In the genomic region with DNA sequence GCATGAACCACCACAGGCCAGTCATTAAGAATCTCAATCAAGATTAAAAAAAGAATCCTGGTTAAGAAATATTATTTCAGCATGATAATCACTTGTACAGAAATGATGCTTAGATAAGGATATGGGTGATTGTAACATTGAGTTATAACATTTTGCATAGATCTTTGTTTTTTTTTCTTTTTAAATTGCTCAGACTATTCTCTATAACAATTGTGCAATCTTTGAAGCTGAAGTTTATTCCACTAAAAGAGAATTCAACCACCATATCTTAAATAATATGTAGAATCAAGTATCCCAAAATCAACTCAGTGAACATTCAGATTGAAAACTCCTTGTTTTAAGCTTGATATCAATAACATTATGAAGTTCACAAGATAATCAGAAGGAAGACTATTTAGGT, we compare ENCODE assay signal across 9 cellular contexts. TPM values are rescaled to one million over a fixed set of nuclear protein-coding genes. Genes with fewer than 3 reads are reported as not detected.
"Had no signal": no experiment of that assay in that cellular context is flagged by ENCODE, and none has a peak within 500 bp of the region (broad histone marks: within the 10 kb centered on the region; RNA-seq: fewer than 3 reads in every experiment).

No MANE protein-coding gene starts in this region.

- DNase-seq: H9, HCEC 1CT, KBM-7 had no signal

- H3K9ac ChIP-seq: KMS-11 had no signal

- ATAC-seq: GM23338, HepG2 had no signal

- H3K4me3 ChIP-seq: GM23338 had no signal

- H3K4me2 ChIP-seq: GM23338, KMS-11 had no signal

- H3K27ac ChIP-seq: HL-60, KMS-11 had no signal

RNA-seq across cellular contexts. Expression of gene SMIM28, which starts 0.7 kb away (rescaled TPM):
- total RNA-seq: GM23338, H1, H9, HepG2, HT1080 had no signal
